In the genomic region with DNA sequence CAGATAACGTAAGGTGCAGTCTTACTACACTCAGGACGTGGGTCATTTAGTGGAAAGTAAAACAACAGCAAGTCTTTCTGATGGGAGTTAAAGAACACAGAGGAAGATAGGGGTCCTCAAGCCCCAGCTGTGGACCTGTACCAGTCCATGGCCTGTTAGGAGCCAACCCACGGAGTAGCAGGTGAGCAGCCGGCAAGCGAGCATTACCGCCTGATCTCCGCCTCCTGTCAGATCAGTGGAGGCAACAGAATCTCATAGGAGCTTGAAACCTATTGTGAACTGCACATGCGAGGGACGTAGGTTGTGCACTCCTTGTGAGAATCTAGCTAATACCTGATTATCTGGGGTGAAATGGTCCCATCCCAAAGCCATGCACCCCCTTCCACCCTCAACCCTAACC, we compare ENCODE assay signal across 34 cellular contexts.
"Had no signal": no experiment of that assay in that cellular context is flagged by ENCODE, and none has a peak within 500 bp of the region (broad histone marks: within the 10 kb centered on the region; RNA-seq: fewer than 3 reads in every experiment).

No MANE protein-coding gene starts in this region.

- DNase-seq: Karpas-422, Kasumi-1, KBM-7, KG1, MG63, MM.1S, MV-4-11, NCI-H1092, NCI-H1092 treated with DMSO at 0.1 percent for 48 hours, NCI-H1105, NCI-H1105 treated with DMSO at 0.1 percent for 48 hours, NCI-H1417, NCI-H1417 treated with DMSO at 0.1 percent for 48 hours, NCI-H1436, NCI-H1436 treated with DMSO at 0.1 percent for 48 hours, NCI-H146, NCI-H1694, NCI-H1694 treated with DMSO at 0.1 percent for 48 hours, NCI-H187, NCI-H187 treated with DMSO at 0.1 percent for 48 hours, NCI-H1930, NCI-H2029, NCI-H2029 treated with DMSO at 0.1 percent for 48 hours, NCI-H2081, NCI-H2081 treated with DMSO at 0.1 percent for 48 hours, NCI-H2107, NCI-H2171, NCI-H2171 treated with DMSO at 0.1 percent for 48 hours, NCI-H2227 treated with DMSO at 0.1 percent for 48 hours, NCI-H226, NCI-H345, NCI-H446, NCI-H446 treated with DMSO at 0.1 percent for 48 hours had no signal

- H3K9ac ChIP-seq: KMS-11 had no signal

- H3K4me3 ChIP-seq: MG63 had no signal

- H3K36me3 ChIP-seq: MG63 had no signal

- H3K27ac ChIP-seq: KMS-11 had no signal

- H3K9me3 ChIP-seq: MG63 had no signal
